1 cellular context compared by ENCODE assay signal in the genomic region with DNA sequence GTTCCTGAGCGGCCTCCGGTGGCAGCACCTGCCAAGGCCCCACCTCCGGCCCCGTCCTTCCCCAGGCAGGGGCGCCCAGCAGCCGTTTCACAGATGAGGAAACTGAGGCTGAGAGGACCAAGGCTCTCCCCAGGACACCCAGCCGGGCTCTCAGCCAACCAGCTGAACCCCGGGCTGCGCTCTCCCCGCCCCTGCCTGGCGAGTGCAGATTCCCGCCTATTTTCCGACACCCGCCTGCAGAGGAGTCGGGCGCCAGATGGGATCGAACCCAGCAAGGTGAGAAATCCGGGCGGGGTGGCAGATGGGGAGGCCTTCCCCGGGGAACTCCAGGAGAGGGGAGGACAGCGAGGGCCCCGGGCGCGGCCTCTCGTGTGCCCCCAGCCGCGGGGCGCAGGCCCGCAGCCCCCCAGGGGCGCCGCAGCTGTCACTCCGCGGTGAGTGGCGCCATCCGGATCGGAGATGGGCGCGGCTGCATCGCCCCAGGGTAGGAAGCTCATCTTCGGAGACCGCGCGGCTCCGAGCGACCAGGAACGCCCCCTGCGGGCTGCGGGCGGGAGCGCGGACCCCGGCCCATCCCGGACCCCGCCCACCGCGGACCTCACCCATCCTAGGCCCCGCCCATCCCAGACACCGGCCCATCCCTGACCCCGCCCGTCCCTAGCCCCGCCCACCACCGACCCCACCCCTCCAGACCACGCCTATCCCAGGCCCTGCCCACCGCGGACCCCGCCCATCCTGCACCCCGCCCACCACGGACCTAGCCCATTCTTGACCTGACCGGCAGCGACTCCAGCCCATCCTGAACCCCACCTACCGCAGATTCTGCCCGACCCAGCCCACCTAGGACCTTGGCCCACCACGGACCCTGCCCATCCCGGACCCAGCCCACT.
TF ChIP-seq lines count a peak whose summit lies in the region.

No MANE protein-coding gene starts in this region.

TF ChIP-seq in IMR-90, 13 proteins besides CTCF, POLR2A, EP300 and RAD21 (continued from another document):
- TF ChIP-seq BHLHE40 (IDR thresholded peaks at IDR 0.05; ENCODE audit: low read depth, low read length): no peak
